8 cellular contexts compared by ENCODE assay signal in genomic region chr1:78333426-78334012, GRCh38.
DNase-seq lines count a peak whose midpoint lies in the region; ATAC-seq and TF ChIP-seq lines count a peak whose summit lies in the region.

No MANE protein-coding gene starts in this region.

- H3K4me3 ChIP-seq in fibroblast of lung (replicated peaks in 1 of 4; ENCODE audit: control extremely low read depth in 1 of 4, insufficient read depth in 1 of 4, low read depth in 3 of 4, low read length in 4 of 4): no peak overlapping the region
- no peak overlapping the region for H3K4me3 ChIP-seq in spleen

- ATAC-seq in HG02610 (IDR thresholded peaks at IDR 0.05; ENCODE audit: unreplicated experiment): peak; percentile 63

- no peaks in the 10 kb centered on the region for H3K9me3 ChIP-seq in fibroblast of lung (ENCODE audit: control insufficient read depth, insufficient read depth, low read depth, low read length)
- H3K9me3 ChIP-seq in spleen: peaks cover 0 to 7% (median 0%) of the 10 kb centered on the region in 8 donors

- H3K27ac ChIP-seq in fibroblast of lung (ENCODE audit: insufficient read depth, low read length): no peak overlapping the region
- no peak overlapping the region for H3K27ac ChIP-seq in spleen

- H3K4me1 ChIP-seq in fibroblast of lung (ENCODE audit: control insufficient read depth, extremely low read depth, insufficient read depth, low read length) (peaks cover 2% of the 10 kb centered on the region), spleen (no peaks in the 10 kb centered on the region)

- 11 to 25% (median 16%) methylated on average over 5 of the region's 5 CpGs for WGBS in spleen, 5 donors

- no peaks in the 10 kb centered on the region for H4K20me1 ChIP-seq in fibroblast of lung (ENCODE audit: control insufficient read depth, extremely low read depth, insufficient read depth, low read length)

- no peak for TF ChIP-seq POLR2A in spleen (IDR thresholded peaks at IDR 0.05)

- DNase-seq in NCI-H2081 (lab: John Stamatoyannopoulos, UW) (peak; percentile 0 to 16), NCI-H2081 treated with DMSO at 0.1 percent for 48 hours (lab: John Stamatoyannopoulos, UW) (no peak), NCI-H82 (lab: John Stamatoyannopoulos, UW) (peak; percentile 66), fibroblast of lung (ENCODE audit: low read depth in 2 of 2) (peak; percentile 40 to 62), spleen (no peak), islet precursor cell (no peak), DMS79 (lab: John Stamatoyannopoulos, UW) (no peak)

- intact Hi-C loops in spleen (cut with DNase I; ENCODE audit: low total_unique reads): no loop called here

- H3K79me2 ChIP-seq in fibroblast of lung (ENCODE audit: control insufficient read depth, insufficient read depth, low read length): no peaks in the 10 kb centered on the region

- H3K9ac ChIP-seq in fibroblast of lung (ENCODE audit: insufficient read depth, low read length): no peak overlapping the region

- H3K27me3 ChIP-seq in fibroblast of lung (ENCODE audit: control insufficient read depth, insufficient read depth, low read length) (no peaks in the 10 kb centered on the region), spleen (replicated peaks in 1 of 7) (peaks cover 0 to 3% (median 0%) of the 10 kb centered on the region in 7 donors)

- H3K36me3 ChIP-seq in fibroblast of lung (ENCODE audit: control insufficient read depth, insufficient read depth, low read length) (no peaks in the 10 kb centered on the region), spleen (no peaks in the 10 kb centered on the region)

- peak overlapping the region; percentile 47 for H2AFZ ChIP-seq in fibroblast of lung (ENCODE audit: low read length)

- no peak overlapping the region for H3K4me2 ChIP-seq in fibroblast of lung (ENCODE audit: extremely low read depth, insufficient read depth, low read length)

- TF ChIP-seq CTCF in fibroblast of lung (conservative IDR thresholded peaks at IDR 0.05 in 1 of 2, IDR thresholded peaks at IDR 0.05 in 1 of 2; ENCODE audit: low read depth in 1 of 2, low read length in 2 of 2): peak; percentile 69 to 77
- TF ChIP-seq CTCF in spleen (IDR thresholded peaks at IDR 0.05 in 8 of 11, conservative IDR thresholded peaks at IDR 0.05 in 3 of 11): peak in 9 of 11 experiments; percentile 10 to 60 (median 42)

Comparison
In these comparisons a context has a peak if more than half of its experiments do, and no peak if none do; other contexts are left out.
1. DNase-seq: peak in NCI-H2081 (2 of 2), NCI-H82 (single experiment) and fibroblast of lung (2 of 2); none in NCI-H2081 treated with DMSO at 0.1 percent for 48 hours (single experiment), spleen (single experiment), islet precursor cell (single experiment) and DMS79 (single experiment).